Comparison of ENCODE assay signal across 1 cellular context in genomic region chr5:68419637-68420452, GRCh38.
TF ChIP-seq lines count a peak whose summit lies in the region.

No MANE protein-coding gene starts in this region.

TF ChIP-seq in K562, 482 proteins besides CTCF, POLR2A, EP300 and RAD21 (continued from another document and continues in another):
- TF ChIP-seq THAP12 (CRISPR knock-in tag; IDR thresholded peaks at IDR 0.05): no peak
- TF ChIP-seq ZNF165 (CRISPR knock-in tag; IDR thresholded peaks at IDR 0.05; ENCODE audit: borderline replicate concordance): no peak
- no peak for TF ChIP-seq KLF16 (IDR thresholded peaks at IDR 0.05)
- TF ChIP-seq TCF3 (CRISPR knock-in tag; IDR thresholded peaks at IDR 0.05): peak; percentile 70; the same call in 1 of the 2 replicates
- 0 out of 4 replicates have a peak, but pooled peaks of 1 of the 2 experiments have one; percentile 41 for TF ChIP-seq MNT (conservative IDR thresholded peaks at IDR 0.05)
- TF ChIP-seq HNRNPL (IDR thresholded peaks at IDR 0.05; ENCODE audit: low read depth, low read length): no peak
- peak; percentile 5 for TF ChIP-seq FOS (IDR thresholded peaks at IDR 0.05; ENCODE audit: extremely low read depth, insufficient read length)
- TF ChIP-seq TAL1 (IDR thresholded peaks at IDR 0.05): peak; percentile 68
- TF ChIP-seq PRMT5 (CRISPR knock-in tag; IDR thresholded peaks at IDR 0.05): no peak
- TF ChIP-seq PTRF (tag; IDR thresholded peaks at IDR 0.05): peak; percentile 37
- TF ChIP-seq CREM (IDR thresholded peaks at IDR 0.05; ENCODE audit: low read depth): peak; percentile 45; the same call in 1 of the 2 replicates
- TF ChIP-seq ZFPM2 (CRISPR knock-in tag; IDR thresholded peaks at IDR 0.05): no peak
- peak; percentile 66 for TF ChIP-seq KLF6 (CRISPR knock-in tag; IDR thresholded peaks at IDR 0.05; ENCODE audit: borderline replicate concordance)
- TF ChIP-seq FOSL1 (tag; conservative IDR thresholded peaks at IDR 0.05): peak; percentile 68
- 0 out of 2 replicates have a peak, but pooled peaks have one; percentile 4 for TF ChIP-seq PML (IDR thresholded peaks at IDR 0.05; ENCODE audit: low read length)
- peak; percentile 97 for TF ChIP-seq ZNF592 (IDR thresholded peaks at IDR 0.05)
- TF ChIP-seq SMARCB1 (IDR thresholded peaks at IDR 0.05; ENCODE audit: insufficient read length, low read depth): peak; percentile 37
- peak; percentile 21; the same call in 1 of the 2 replicates for TF ChIP-seq ZEB2 (IDR thresholded peaks at IDR 0.05)
- no peak for TF ChIP-seq CBX3 (IDR thresholded peaks at IDR 0.05; ENCODE audit: borderline replicate concordance in 1 of 2, low read length in 2 of 2)
- 0 out of 2 replicates have a peak, but pooled peaks have one; percentile 21 for TF ChIP-seq KLF1 (tag; IDR thresholded peaks at IDR 0.05)
- TF ChIP-seq JUN (IDR thresholded peaks at IDR 0.05; ENCODE audit: borderline replicate concordance, low read depth, low read length): peak; percentile 75; the same call in 1 of the 2 replicates
- no peak for TF ChIP-seq JUN (CRISPR knock-in tag; IDR thresholded peaks at IDR 0.05; ENCODE audit: borderline replicate concordance)
- no peak for TF ChIP-seq EP400 (IDR thresholded peaks at IDR 0.05)
- TF ChIP-seq SMARCA5 (IDR thresholded peaks at IDR 0.05): no peak
- no peak for TF ChIP-seq ZBED1 (IDR thresholded peaks at IDR 0.05)
- TF ChIP-seq, protein P1, sequence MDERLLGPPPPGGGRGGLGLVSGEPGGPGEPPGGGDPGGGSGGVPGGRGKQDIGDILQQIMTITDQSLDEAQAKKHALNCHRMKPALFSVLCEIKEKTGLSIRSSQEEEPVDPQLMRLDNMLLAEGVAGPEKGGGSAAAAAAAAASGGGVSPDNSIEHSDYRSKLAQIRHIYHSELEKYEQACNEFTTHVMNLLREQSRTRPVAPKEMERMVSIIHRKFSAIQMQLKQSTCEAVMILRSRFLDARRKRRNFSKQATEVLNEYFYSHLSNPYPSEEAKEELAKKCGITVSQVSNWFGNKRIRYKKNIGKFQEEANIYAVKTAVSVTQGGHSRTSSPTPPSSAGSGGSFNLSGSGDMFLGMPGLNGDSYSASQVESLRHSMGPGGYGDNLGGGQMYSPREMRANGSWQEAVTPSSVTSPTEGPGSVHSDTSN (CRISPR knock-in tag; IDR thresholded peaks at IDR 0.05; ENCODE audit: low read depth): no peak
- TF ChIP-seq, protein P1 (tag; conservative IDR thresholded peaks at IDR 0.05; ENCODE audit: low read depth): 0 out of 2 replicates have a peak, but pooled peaks have one; percentile 26
- no peak for TF ChIP-seq ZNF232 (CRISPR knock-in tag; IDR thresholded peaks at IDR 0.05)
- TF ChIP-seq IFI16 (CRISPR knock-in tag; IDR thresholded peaks at IDR 0.05): peak; percentile 75; the same call in 1 of the 2 replicates
- peak; percentile 7 for TF ChIP-seq RBBP5 (IDR thresholded peaks at IDR 0.05; ENCODE audit: borderline replicate concordance, insufficient read depth, low read length, poor library complexity, severe bottlenecking)
- TF ChIP-seq SMAD4 (CRISPR knock-in tag; conservative IDR thresholded peaks at IDR 0.05): peak; percentile 46; the same call in 1 of the 2 replicates
- no peak for TF ChIP-seq ELF4 (CRISPR knock-in tag; IDR thresholded peaks at IDR 0.05)
- TF ChIP-seq ZC3H8 (IDR thresholded peaks at IDR 0.05): no peak
- 0 out of 2 replicates have a peak, but pooled peaks have one; percentile 1 for TF ChIP-seq ZNF395 (CRISPR knock-in tag; IDR thresholded peaks at IDR 0.05)
- TF ChIP-seq, protein P2, sequence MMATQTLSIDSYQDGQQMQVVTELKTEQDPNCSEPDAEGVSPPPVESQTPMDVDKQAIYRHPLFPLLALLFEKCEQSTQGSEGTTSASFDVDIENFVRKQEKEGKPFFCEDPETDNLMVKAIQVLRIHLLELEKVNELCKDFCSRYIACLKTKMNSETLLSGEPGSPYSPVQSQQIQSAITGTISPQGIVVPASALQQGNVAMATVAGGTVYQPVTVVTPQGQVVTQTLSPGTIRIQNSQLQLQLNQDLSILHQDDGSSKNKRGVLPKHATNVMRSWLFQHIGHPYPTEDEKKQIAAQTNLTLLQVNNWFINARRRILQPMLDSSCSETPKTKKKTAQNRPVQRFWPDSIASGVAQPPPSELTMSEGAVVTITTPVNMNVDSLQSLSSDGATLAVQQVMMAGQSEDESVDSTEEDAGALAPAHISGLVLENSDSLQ (IDR thresholded peaks at IDR 0.05): peak; percentile 63
- peak; percentile 54; the same call in 1 of the 2 replicates for TF ChIP-seq ZKSCAN8 (CRISPR knock-in tag; IDR thresholded peaks at IDR 0.05)
- peak; percentile 63; the same call in 1 of the 2 replicates for TF ChIP-seq ZBTB17 (CRISPR knock-in tag; IDR thresholded peaks at IDR 0.05)
- no peak for TF ChIP-seq ZFP36 (IDR thresholded peaks at IDR 0.05; ENCODE audit: low read depth, low read length, partially characterized antibody)
- TF ChIP-seq STAT5B (CRISPR knock-in tag; IDR thresholded peaks at IDR 0.05): no peak
- no peak for TF ChIP-seq MEF2D (tag; conservative IDR thresholded peaks at IDR 0.05; ENCODE audit: low read depth)
- TF ChIP-seq CHCHD3 (CRISPR knock-in tag; IDR thresholded peaks at IDR 0.05): no peak
- peak in 1 of 2 experiments; percentile 84; a peak in 2 of 4 replicates for TF ChIP-seq FOXA3 (CRISPR knock-in tag; conservative IDR thresholded peaks at IDR 0.05 in 1 of 2, IDR thresholded peaks at IDR 0.05 in 1 of 2)
- TF ChIP-seq SPI1 (IDR thresholded peaks at IDR 0.05; ENCODE audit: borderline replicate concordance, low read depth, low read length): peak; percentile 28; the same call in 1 of the 2 replicates
- TF ChIP-seq HLTF (IDR thresholded peaks at IDR 0.05): no peak
- TF ChIP-seq, protein P3, sequence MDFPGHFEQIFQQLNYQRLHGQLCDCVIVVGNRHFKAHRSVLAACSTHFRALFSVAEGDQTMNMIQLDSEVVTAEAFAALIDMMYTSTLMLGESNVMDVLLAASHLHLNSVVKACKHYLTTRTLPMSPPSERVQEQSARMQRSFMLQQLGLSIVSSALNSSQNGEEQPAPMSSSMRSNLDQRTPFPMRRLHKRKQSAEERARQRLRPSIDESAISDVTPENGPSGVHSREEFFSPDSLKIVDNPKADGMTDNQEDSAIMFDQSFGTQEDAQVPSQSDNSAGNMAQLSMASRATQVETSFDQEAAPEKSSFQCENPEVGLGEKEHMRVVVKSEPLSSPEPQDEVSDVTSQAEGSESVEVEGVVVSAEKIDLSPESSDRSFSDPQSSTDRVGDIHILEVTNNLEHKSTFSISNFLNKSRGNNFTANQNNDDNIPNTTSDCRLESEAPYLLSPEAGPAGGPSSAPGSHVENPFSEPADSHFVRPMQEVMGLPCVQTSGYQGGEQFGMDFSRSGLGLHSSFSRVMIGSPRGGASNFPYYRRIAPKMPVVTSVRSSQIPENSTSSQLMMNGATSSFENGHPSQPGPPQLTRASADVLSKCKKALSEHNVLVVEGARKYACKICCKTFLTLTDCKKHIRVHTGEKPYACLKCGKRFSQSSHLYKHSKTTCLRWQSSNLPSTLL (IDR thresholded peaks at IDR 0.05): no peak
- TF ChIP-seq, protein P4, sequence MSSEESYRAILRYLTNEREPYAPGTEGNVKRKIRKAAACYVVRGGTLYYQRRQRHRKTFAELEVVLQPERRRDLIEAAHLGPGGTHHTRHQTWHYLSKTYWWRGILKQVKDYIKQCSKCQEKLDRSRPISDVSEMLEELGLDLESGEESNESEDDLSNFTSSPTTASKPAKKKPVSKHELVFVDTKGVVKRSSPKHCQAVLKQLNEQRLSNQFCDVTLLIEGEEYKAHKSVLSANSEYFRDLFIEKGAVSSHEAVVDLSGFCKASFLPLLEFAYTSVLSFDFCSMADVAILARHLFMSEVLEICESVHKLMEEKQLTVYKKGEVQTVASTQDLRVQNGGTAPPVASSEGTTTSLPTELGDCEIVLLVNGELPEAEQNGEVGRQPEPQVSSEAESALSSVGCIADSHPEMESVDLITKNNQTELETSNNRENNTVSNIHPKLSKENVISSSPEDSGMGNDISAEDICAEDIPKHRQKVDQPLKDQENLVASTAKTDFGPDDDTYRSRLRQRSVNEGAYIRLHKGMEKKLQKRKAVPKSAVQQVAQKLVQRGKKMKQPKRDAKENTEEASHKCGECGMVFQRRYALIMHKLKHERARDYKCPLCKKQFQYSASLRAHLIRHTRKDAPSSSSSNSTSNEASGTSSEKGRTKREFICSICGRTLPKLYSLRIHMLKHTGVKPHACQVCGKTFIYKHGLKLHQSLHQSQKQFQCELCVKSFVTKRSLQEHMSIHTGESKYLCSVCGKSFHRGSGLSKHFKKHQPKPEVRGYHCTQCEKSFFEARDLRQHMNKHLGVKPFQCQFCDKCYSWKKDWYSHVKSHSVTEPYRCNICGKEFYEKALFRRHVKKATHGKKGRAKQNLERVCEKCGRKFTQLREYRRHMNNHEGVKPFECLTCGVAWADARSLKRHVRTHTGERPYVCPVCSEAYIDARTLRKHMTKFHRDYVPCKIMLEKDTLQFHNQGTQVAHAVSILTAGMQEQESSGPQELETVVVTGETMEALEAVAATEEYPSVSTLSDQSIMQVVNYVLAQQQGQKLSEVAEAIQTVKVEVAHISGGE (CRISPR knock-in tag; IDR thresholded peaks at IDR 0.05): peak in 1 of 3 experiments; percentile 23; a peak in 1 of 6 replicates
- 0 out of 2 replicates have a peak, but pooled peaks have one; percentile 11 for TF ChIP-seq STAT5A (IDR thresholded peaks at IDR 0.05; ENCODE audit: borderline replicate concordance, low read length)
- no peak for TF ChIP-seq THRAP3 (IDR thresholded peaks at IDR 0.05; ENCODE audit: borderline replicate concordance)
- TF ChIP-seq ZNF766 (CRISPR knock-in tag; conservative IDR thresholded peaks at IDR 0.05): peak; percentile 87
